ENCODE assay signal across 8 cellular contexts in genomic region chr13:110455941-110456340, GRCh38.
DNase-seq lines count a peak whose midpoint lies in the region; TF ChIP-seq lines count a peak whose summit lies in the region.

No MANE protein-coding gene starts in this region.

- no peaks in the 10 kb centered on the region for H3K9me3 Mint-ChIP-seq in progenitor cell of endocrine pancreas (ENCODE audit: low read depth)

- H3K4me3 ChIP-seq in GM12864 (ENCODE audit: low read depth, low read length): no peak overlapping the region
- peak overlapping the region; percentile 46 for H3K4me3 ChIP-seq in MM.1S (ENCODE audit: low read length)
- H3K4me3 ChIP-seq in vagina: no peak overlapping the region

- H3K4me1 Mint-ChIP-seq in progenitor cell of endocrine pancreas (ENCODE audit: low read depth): peaks cover 2% of the 10 kb centered on the region

- no peaks in the 10 kb centered on the region for H3F3A ChIP-seq in MM.1S (ENCODE audit: insufficient read depth, low read length)

- H3K9me3 ChIP-seq in MM.1S (replicated peaks; ENCODE audit: insufficient read depth, low read length) (no peaks in the 10 kb centered on the region), vagina (no peaks in the 10 kb centered on the region)

- H3K4me1 ChIP-seq in MM.1S (ENCODE audit: low read length) (peaks cover 10% of the 10 kb centered on the region), vagina (peaks cover 3% of the 10 kb centered on the region)

- peak overlapping the region; percentile 88 for H3K4me2 ChIP-seq in MM.1S (ENCODE audit: low read depth, low read length)

- no peak overlapping the region for H3K27ac ChIP-seq in MM.1S (ENCODE audit: low read length)
- H3K27ac ChIP-seq in vagina: no peak overlapping the region

- H3K27me3 ChIP-seq in MM.1S (replicated peaks; ENCODE audit: insufficient read depth, low read length) (no peaks in the 10 kb centered on the region), vagina (no peaks in the 10 kb centered on the region)

- CTCF ChIA-PET in HEK293T (lab: Yijun Ruan, JAX): interaction anchor here (0.6 to 1.5 kb wide), 11 partner anchors 9 to 461 kb away, joined by 3 to 4 read pairs (median 3); no protein-coding TSS in a partner anchor

- no peaks in the 10 kb centered on the region for H4K20me1 ChIP-seq in MM.1S (ENCODE audit: insufficient read depth, low read length)

- peak; percentile 47 for DNase-seq in GM12864 (ENCODE audit: low read depth)
- peak; percentile 66 for DNase-seq in HEK293T (ENCODE audit: extremely low spot score)
- peak; percentile 84 for DNase-seq in MM.1S
- DNase-seq in SIG-M5 treated with dmso at 0.1 percent for 504 hours (lab: John Stamatoyannopoulos, UW; ENCODE audit: unreplicated experiment): peak; percentile 85
- DNase-seq in activated naive CD4-positive, alpha-beta T cell treated with Interleukin-2 at 50 U/mL for 16 hours: peak; percentile 60
- peak; percentile 69 to 94 (median 84) for DNase-seq in head of caudate nucleus
- DNase-seq in progenitor cell of endocrine pancreas (ENCODE audit: low spot score, unreplicated experiment): peak; percentile 53
- DNase-seq in vagina (ENCODE audit: extremely low spot score in 2 of 2): no peak

- H3K36me3 ChIP-seq in MM.1S (replicated peaks; ENCODE audit: insufficient read depth, low read length): no peaks in the 10 kb centered on the region
- peaks cover 0 to 16% of the 10 kb centered on the region in 2 donors for H3K36me3 ChIP-seq in vagina

- no peak for TF ChIP-seq POLR2A in vagina (IDR thresholded peaks at IDR 0.05)

- no peaks in the 10 kb centered on the region for H3K79me2 ChIP-seq in MM.1S (ENCODE audit: low read length)

- peaks cover 5% of the 10 kb centered on the region for H3K36me3 Mint-ChIP-seq in progenitor cell of endocrine pancreas (ENCODE audit: insufficient read depth)

- peak overlapping the region; percentile 28 for H3K4me3 Mint-ChIP-seq in progenitor cell of endocrine pancreas (ENCODE audit: low read depth)

- H3K27me3 Mint-ChIP-seq in progenitor cell of endocrine pancreas: no peaks in the 10 kb centered on the region

- intact Hi-C loops in head of caudate nucleus (cut with DNase I) (no loop called here), vagina (cut with DNase I) (no loop called here)

- POLR2A ChIA-PET in HEK293T (lab: Yijun Ruan, JAX): interaction anchor here (0.9 to 1.2 kb wide), 2 partner anchors 106 to 259 kb away, joined by 3 to 5 read pairs; partner anchors contain the start of gene RAB20

- no peak overlapping the region for H3K27ac Mint-ChIP-seq in progenitor cell of endocrine pancreas

- H3K9me2 ChIP-seq in MM.1S (replicated peaks; ENCODE audit: insufficient read depth, low read length): no peaks in the 10 kb centered on the region

- H2AFZ ChIP-seq in MM.1S (ENCODE audit: low read length): peak overlapping the region; percentile 65

- TF ChIP-seq CTCF in GM12864 (IDR thresholded peaks at IDR 0.05; ENCODE audit: low read depth, low read length, missing control alignments): peak; percentile 95
- TF ChIP-seq CTCF in MM.1S (IDR thresholded peaks at IDR 0.05; ENCODE audit: low read length): peak; percentile 97
- peak; percentile 86 for TF ChIP-seq CTCF in progenitor cell of endocrine pancreas (IDR thresholded peaks at IDR 0.05; ENCODE audit: unreplicated experiment)
- peak; percentile 30 to 56 (median 46) for TF ChIP-seq CTCF in vagina (IDR thresholded peaks at IDR 0.05)

- H3K9ac ChIP-seq in MM.1S (ENCODE audit: low read length): no peak overlapping the region; the same call in 1 of the 2 replicates

TF ChIP-seq in HEK293T, 16 proteins besides CTCF, POLR2A, EP300 and RAD21:
- no peak for TF ChIP-seq FOXM1 (IDR thresholded peaks at IDR 0.05; ENCODE audit: borderline replicate concordance)
- peak; percentile 32 for TF ChIP-seq L3MBTL2 (conservative IDR thresholded peaks at IDR 0.05)

Comparison
In these comparisons a context has a peak if more than half of its experiments do, and no peak if none do; other contexts are left out.
1. DNase-seq: peak in GM12864 (single experiment), HEK293T (single experiment), MM.1S (single experiment), SIG-M5 treated with dmso at 0.1 percent for 504 hours (single experiment), activated naive CD4-positive, alpha-beta T cell treated with Interleukin-2 at 50 U/mL for 16 hours (single experiment), head of caudate nucleus (42 of 42) and progenitor cell of endocrine pancreas (single experiment); none in vagina (0 of 2).
2. CTCF ChIP-seq: peak in every context shown above with its lines; median percentile 97 in MM.1S; 95 in GM12864; 86 in progenitor cell of endocrine pancreas; 46 in vagina.